Comparison of ENCODE assay signal across 1 cellular context in genomic region chr18:79393181-79393598, GRCh38.
TF ChIP-seq lines count a peak whose summit lies in the region.

No MANE protein-coding gene starts in this region.

TF ChIP-seq in K562, 482 proteins besides CTCF, POLR2A, EP300 and RAD21 (continued from another document):
- TF ChIP-seq, protein P1, sequence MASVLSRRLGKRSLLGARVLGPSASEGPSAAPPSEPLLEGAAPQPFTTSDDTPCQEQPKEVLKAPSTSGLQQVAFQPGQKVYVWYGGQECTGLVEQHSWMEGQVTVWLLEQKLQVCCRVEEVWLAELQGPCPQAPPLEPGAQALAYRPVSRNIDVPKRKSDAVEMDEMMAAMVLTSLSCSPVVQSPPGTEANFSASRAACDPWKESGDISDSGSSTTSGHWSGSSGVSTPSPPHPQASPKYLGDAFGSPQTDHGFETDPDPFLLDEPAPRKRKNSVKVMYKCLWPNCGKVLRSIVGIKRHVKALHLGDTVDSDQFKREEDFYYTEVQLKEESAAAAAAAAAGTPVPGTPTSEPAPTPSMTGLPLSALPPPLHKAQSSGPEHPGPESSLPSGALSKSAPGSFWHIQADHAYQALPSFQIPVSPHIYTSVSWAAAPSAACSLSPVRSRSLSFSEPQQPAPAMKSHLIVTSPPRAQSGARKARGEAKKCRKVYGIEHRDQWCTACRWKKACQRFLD (CRISPR knock-in tag; IDR thresholded peaks at IDR 0.05) = no peak
